12 cellular contexts compared by ENCODE assay signal in the genomic region with DNA sequence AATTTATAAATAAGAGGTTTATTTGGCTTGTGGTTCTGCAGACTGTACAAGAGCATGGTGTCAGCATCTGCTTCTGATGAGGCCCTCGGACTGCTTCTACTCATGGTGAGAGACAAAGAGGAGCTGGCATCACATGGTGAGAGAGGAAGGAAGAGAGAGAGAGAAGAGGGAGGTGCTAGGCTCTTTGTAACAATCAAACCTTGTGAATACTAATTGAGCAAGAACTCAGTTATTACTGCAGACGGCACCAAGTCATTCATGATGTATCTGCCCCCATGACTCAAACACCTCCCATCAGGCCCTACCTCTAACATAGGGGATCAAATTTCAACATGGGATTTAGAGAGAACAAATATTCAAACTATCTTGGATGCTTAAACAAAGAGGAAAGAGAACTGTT. TPM values are rescaled to one million over a fixed set of nuclear protein-coding genes. Genes with fewer than 3 reads are reported as not detected.
DNase-seq lines count a peak whose midpoint lies in the region; ATAC-seq and TF ChIP-seq lines count a peak whose summit lies in the region.
"Had no signal": no experiment of that assay in that cellular context is flagged by ENCODE, and none has a peak within 500 bp of the region (broad histone marks: within the 10 kb centered on the region; RNA-seq: fewer than 3 reads in every experiment).

No MANE protein-coding gene starts in this region.

- peaks cover 21% of the 10 kb centered on the region for H3K36me3 Mint-ChIP-seq in activated naive CD4-positive, alpha-beta T cell treated with anti-CD3 and anti-CD28 coated beads, Interleukin-2, amount 10 ng/mL, durations not matched to agents 7 days and 5 days

- peaks cover 2% of the 10 kb centered on the region for H3K9me3 Mint-ChIP-seq in activated naive CD4-positive, alpha-beta T cell treated with anti-CD3 and anti-CD28 coated beads, Interleukin-2, amount 10 ng/mL, durations not matched to agents 7 days and 5 days

- H3K9me3 ChIP-seq in RWPE2 (ENCODE audit: severe bottlenecking) (no peaks in the 10 kb centered on the region), esophagus muscularis mucosa (no peaks in the 10 kb centered on the region), upper lobe of right lung (no peaks in the 10 kb centered on the region)
- H3K9me3 ChIP-seq: Peyer's patch, thoracic aorta had no signal

- TF ChIP-seq EP300 in esophagus muscularis mucosa (IDR thresholded peaks at IDR 0.05) = no peak

- peaks cover 95% of the 10 kb centered on the region for H3K4me1 Mint-ChIP-seq in activated naive CD4-positive, alpha-beta T cell treated with anti-CD3 and anti-CD28 coated beads, Interleukin-2, amount 10 ng/mL, durations not matched to agents 7 days and 5 days

- H3K27me3 ChIP-seq in RWPE2 (ENCODE audit: insufficient read depth, poor library complexity, severe bottlenecking) (no peaks in the 10 kb centered on the region), esophagus muscularis mucosa (no peaks in the 10 kb centered on the region), upper lobe of right lung (peaks cover 6% of the 10 kb centered on the region)
- H3K27me3 ChIP-seq: Peyer's patch had no signal

- intact Hi-C loops in esophagus muscularis mucosa (cut with DNase I) = no loop called here
- intact Hi-C loops in upper lobe of right lung (cut with DNase I) = no loop called here

- DNase-seq in activated naive CD4-positive, alpha-beta T cell treated with anti-CD3 and anti-CD28 coated beads, Interleukin-2, amount 10 ng/mL, durations not matched to agents 7 days and 5 days = no peak
- DNase-seq in activated naive CD4-positive, alpha-beta T cell treated with anti-CD3 and anti-CD28 coated beads, Interleukin-2, amount 50 U/mL, for 16 hours = no peak
- DNase-seq in RWPE2 (ENCODE audit: low spot score) (no peak), esophagus muscularis mucosa (ENCODE audit: extremely low spot score) (peak; percentile 53), upper lobe of right lung (no peak), HEK293T (ENCODE audit: extremely low spot score) (no peak), NCI-H2171 (lab: John Stamatoyannopoulos, UW) (no peak)
- DNase-seq: activated gamma-delta T cell treated with Interleukin-2 at 50 U/mL for 16 hours, Peyer's patch had no signal

- POLR2A ChIA-PET in HEK293T (lab: Yijun Ruan, JAX) = no interaction called here

- no peaks in the 10 kb centered on the region for H3K27me3 Mint-ChIP-seq in activated naive CD4-positive, alpha-beta T cell treated with anti-CD3 and anti-CD28 coated beads, Interleukin-2, amount 10 ng/mL, durations not matched to agents 7 days and 5 days

- TF ChIP-seq CTCF in RWPE2 (IDR thresholded peaks at IDR 0.05; ENCODE audit: poor library complexity, severe bottlenecking) (no peak), esophagus muscularis mucosa (IDR thresholded peaks at IDR 0.05) (no peak), upper lobe of right lung (IDR thresholded peaks at IDR 0.05) (no peak)

- H3K36me3 ChIP-seq in RWPE2 (ENCODE audit: low read depth) (no peaks in the 10 kb centered on the region), esophagus muscularis mucosa (no peaks in the 10 kb centered on the region), upper lobe of right lung (no peaks in the 10 kb centered on the region)
- H3K36me3 ChIP-seq: Peyer's patch, thoracic aorta had no signal

- ATAC-seq in RWPE2 (ENCODE audit: low read depth) = peak; percentile 69; the same call in 2 of the 3 replicates
- ATAC-seq in upper lobe of right lung = peak; percentile 59
- ATAC-seq in HG03521 (IDR thresholded peaks at IDR 0.05; ENCODE audit: unreplicated experiment) = no peak

- H3K4me3 Mint-ChIP-seq in activated naive CD4-positive, alpha-beta T cell treated with anti-CD3 and anti-CD28 coated beads, Interleukin-2, amount 10 ng/mL, durations not matched to agents 7 days and 5 days = peak overlapping the region; percentile 42

- 59% methylated on average over 2 of the region's 2 CpGs for WGBS in esophagus muscularis mucosa

- H3K4me3 ChIP-seq in RWPE2 (ENCODE audit: severe bottlenecking) (no peak overlapping the region), esophagus muscularis mucosa (no peak overlapping the region), upper lobe of right lung (no peak overlapping the region)
- H3K4me3 ChIP-seq: hepatocyte, Peyer's patch, thoracic aorta had no signal

- H3K4me1 ChIP-seq in RWPE2 (ENCODE audit: insufficient read depth, poor library complexity, severe bottlenecking) = no peaks in the 10 kb centered on the region
- H3K4me1 ChIP-seq in esophagus muscularis mucosa = no peaks in the 10 kb centered on the region
- no peaks in the 10 kb centered on the region for H3K4me1 ChIP-seq in upper lobe of right lung

- H3K27ac Mint-ChIP-seq in activated naive CD4-positive, alpha-beta T cell treated with anti-CD3 and anti-CD28 coated beads, Interleukin-2, amount 10 ng/mL, durations not matched to agents 7 days and 5 days = peak overlapping the region; percentile 90

- H3K27ac ChIP-seq in RWPE2 (ENCODE audit: poor library complexity, severe bottlenecking) (no peak overlapping the region), esophagus muscularis mucosa (replicated peaks in 1 of 4) (no peak overlapping the region), upper lobe of right lung (no peak overlapping the region)
- H3K27ac ChIP-seq: hepatocyte, thoracic aorta had no signal

- CTCF ChIA-PET in activated naive CD4-positive, alpha-beta T cell treated with anti-CD3 and anti-CD28 coated beads, Interleukin-2, amount 10 ng/mL, durations not matched to agents 7 days and 5 days (lab: Charles Lee) = interaction anchor here (1.0 to 1.8 kb wide), 2 partner anchors 12 to 71 kb away, joined by 3 to 6 read pairs; no protein-coding TSS in a partner anchor
- CTCF ChIA-PET in HEK293T (lab: Yijun Ruan, JAX) = no interaction called here

- no peak for TF ChIP-seq POLR2A in esophagus muscularis mucosa (IDR thresholded peaks at IDR 0.05; ENCODE audit: low read depth)

TF ChIP-seq in HEK293T, 16 proteins besides CTCF, POLR2A, EP300 and RAD21:
- no peak for TF ChIP-seq FOXA1 (IDR thresholded peaks at IDR 0.05)
- no peak for TF ChIP-seq L3MBTL2 (conservative IDR thresholded peaks at IDR 0.05)
- TF ChIP-seq ARNT (IDR thresholded peaks at IDR 0.05) = no peak
- no peak for TF ChIP-seq SUZ12 (IDR thresholded peaks at IDR 0.05)
- no peak for TF ChIP-seq HDGF (IDR thresholded peaks at IDR 0.05; ENCODE audit: borderline replicate concordance)
- no peak for TF ChIP-seq CTBP1 (IDR thresholded peaks at IDR 0.05; ENCODE audit: borderline replicate concordance)
- no peak for TF ChIP-seq SP1 (IDR thresholded peaks at IDR 0.05)
- TF ChIP-seq FOXK2 (IDR thresholded peaks at IDR 0.05) = no peak
- TF ChIP-seq, protein P1, sequence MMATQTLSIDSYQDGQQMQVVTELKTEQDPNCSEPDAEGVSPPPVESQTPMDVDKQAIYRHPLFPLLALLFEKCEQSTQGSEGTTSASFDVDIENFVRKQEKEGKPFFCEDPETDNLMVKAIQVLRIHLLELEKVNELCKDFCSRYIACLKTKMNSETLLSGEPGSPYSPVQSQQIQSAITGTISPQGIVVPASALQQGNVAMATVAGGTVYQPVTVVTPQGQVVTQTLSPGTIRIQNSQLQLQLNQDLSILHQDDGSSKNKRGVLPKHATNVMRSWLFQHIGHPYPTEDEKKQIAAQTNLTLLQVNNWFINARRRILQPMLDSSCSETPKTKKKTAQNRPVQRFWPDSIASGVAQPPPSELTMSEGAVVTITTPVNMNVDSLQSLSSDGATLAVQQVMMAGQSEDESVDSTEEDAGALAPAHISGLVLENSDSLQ (IDR thresholded peaks at IDR 0.05) = no peak
- no peak for TF ChIP-seq ZNF384 (IDR thresholded peaks at IDR 0.05)
- no peak for TF ChIP-seq ELF4 (IDR thresholded peaks at IDR 0.05)
- TF ChIP-seq TARDBP (IDR thresholded peaks at IDR 0.05) = no peak
- no peak for TF ChIP-seq LEF1 (IDR thresholded peaks at IDR 0.05; ENCODE audit: borderline replicate concordance)
- TF ChIP-seq BHLHE40 (IDR thresholded peaks at IDR 0.05; ENCODE audit: borderline replicate concordance) = no peak
- no peak for TF ChIP-seq FOXM1 (IDR thresholded peaks at IDR 0.05; ENCODE audit: borderline replicate concordance)

RNA-seq across cellular contexts. Expression of a gene that starts 6.3 kb away (rescaled TPM):
- total RNA-seq in esophagus muscularis mucosa (not detected), upper lobe of right lung (0.81 TPM)
- total RNA-seq: hepatocyte had no signal

RNA-seq across cellular contexts. Expression of a gene that starts 44.1 kb away (rescaled TPM):
- total RNA-seq in esophagus muscularis mucosa (1 to 10 TPM in 3 of 4 donors, under 1 TPM in 1; under 0.01 to 4.0 (median 3.1) TPM), upper lobe of right lung (11.6 TPM)
